Comparison of ENCODE assay signal across 11 cellular contexts in genomic region chr15:35393403-35393802, GRCh38.
"Had no signal": no experiment of that assay in that cellular context is flagged by ENCODE, and none has a peak within 500 bp of the region (broad histone marks: within the 10 kb centered on the region; RNA-seq: fewer than 3 reads in every experiment).

No MANE protein-coding gene starts in this region.

- H3K27me3 Mint-ChIP-seq: activated naive CD4-positive, alpha-beta T cell treated with anti-CD3 and anti-CD28 coated beads, Interleukin-2, amount 50 U/mL, for 24 hours; dendritic cell treated with granulocyte-macrophage colony-stimulating factor and Interleukin-4, amounts not matched to agents 40 ng/mL and 50 ng/mL, for 4 days; T-helper 17 cell had no signal

- H3K27ac Mint-ChIP-seq: activated naive CD4-positive, alpha-beta T cell treated with anti-CD3 and anti-CD28 coated beads, Interleukin-2, amount 50 U/mL, for 24 hours; dendritic cell treated with granulocyte-macrophage colony-stimulating factor and Interleukin-4, amounts not matched to agents 40 ng/mL and 50 ng/mL, for 4 days; T-helper 17 cell had no signal

- H3K4me1 ChIP-seq: body of pancreas, pancreas had no signal

- H3K27ac ChIP-seq: body of pancreas, pancreas, skin epidermis had no signal

- ATAC-seq: body of pancreas, pancreas, T-helper 17 cell had no signal

- H3K4me1 Mint-ChIP-seq: activated naive CD4-positive, alpha-beta T cell treated with anti-CD3 and anti-CD28 coated beads, Interleukin-2, amount 50 U/mL, for 24 hours; T-helper 17 cell had no signal

- H3K4me3 ChIP-seq: body of pancreas, pancreas, skin epidermis had no signal

- DNase-seq: activated CD4-positive, alpha-beta T cell treated with anti-CD3 and anti-CD28 coated beads, Interleukin-2, amount 50 U/mL, for 1 hour; body of pancreas; central memory CD4-positive, alpha-beta T cell; left ventricle myocardium superior; pancreas; T-helper 17 cell had no signal

- FAIRE-seq: islet of Langerhans, pancreas, TTC549 had no signal

- H3K4me3 Mint-ChIP-seq: activated naive CD4-positive, alpha-beta T cell treated with anti-CD3 and anti-CD28 coated beads, Interleukin-2, amount 50 U/mL, for 24 hours; dendritic cell treated with granulocyte-macrophage colony-stimulating factor and Interleukin-4, amounts not matched to agents 40 ng/mL and 50 ng/mL, for 4 days; T-helper 17 cell had no signal

- H3K9me3 ChIP-seq: body of pancreas, pancreas had no signal

- H3K27me3 ChIP-seq: body of pancreas, pancreas had no signal

- H3K36me3 ChIP-seq: pancreas had no signal
